ENCODE assay signal across 1 cellular context in the genomic region with DNA sequence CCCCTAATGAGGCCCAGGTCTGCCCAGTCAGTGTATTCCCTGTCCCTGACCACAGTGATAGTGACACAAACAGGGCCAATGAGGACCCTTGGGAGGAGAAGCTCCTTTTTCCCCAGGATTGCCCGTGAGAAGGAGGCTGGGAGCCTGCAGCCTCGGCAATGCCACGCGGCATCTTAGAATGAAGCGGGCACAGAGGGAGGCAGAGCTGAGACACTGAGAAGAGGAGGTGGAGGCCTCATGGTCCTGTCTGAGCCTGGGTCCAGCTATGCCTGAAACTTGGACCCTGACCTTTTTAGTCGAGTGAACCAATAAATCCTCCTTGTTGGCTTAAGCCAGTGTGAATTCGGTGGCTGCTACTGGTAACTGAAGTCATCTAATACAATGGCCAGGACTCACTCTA.
TF ChIP-seq lines count a peak whose summit lies in the region.

No MANE protein-coding gene starts in this region.

TF ChIP-seq in HepG2, 621 proteins besides CTCF, POLR2A, EP300 and RAD21 (continued from another document):
- TF ChIP-seq, protein P1, sequence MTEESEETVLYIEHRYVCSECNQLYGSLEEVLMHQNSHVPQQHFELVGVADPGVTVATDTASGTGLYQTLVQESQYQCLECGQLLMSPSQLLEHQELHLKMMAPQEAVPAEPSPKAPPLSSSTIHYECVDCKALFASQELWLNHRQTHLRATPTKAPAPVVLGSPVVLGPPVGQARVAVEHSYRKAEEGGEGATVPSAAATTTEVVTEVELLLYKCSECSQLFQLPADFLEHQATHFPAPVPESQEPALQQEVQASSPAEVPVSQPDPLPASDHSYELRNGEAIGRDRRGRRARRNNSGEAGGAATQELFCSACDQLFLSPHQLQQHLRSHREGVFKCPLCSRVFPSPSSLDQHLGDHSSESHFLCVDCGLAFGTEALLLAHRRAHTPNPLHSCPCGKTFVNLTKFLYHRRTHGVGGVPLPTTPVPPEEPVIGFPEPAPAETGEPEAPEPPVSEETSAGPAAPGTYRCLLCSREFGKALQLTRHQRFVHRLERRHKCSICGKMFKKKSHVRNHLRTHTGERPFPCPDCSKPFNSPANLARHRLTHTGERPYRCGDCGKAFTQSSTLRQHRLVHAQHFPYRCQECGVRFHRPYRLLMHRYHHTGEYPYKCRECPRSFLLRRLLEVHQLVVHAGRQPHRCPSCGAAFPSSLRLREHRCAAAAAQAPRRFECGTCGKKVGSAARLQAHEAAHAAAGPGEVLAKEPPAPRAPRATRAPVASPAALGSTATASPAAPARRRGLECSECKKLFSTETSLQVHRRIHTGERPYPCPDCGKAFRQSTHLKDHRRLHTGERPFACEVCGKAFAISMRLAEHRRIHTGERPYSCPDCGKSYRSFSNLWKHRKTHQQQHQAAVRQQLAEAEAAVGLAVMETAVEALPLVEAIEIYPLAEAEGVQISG (CRISPR knock-in tag; IDR thresholded peaks at IDR 0.05): 0 out of 2 replicates have a peak, but pooled peaks have one; percentile 14
- TF ChIP-seq ERF (CRISPR knock-in tag; IDR thresholded peaks at IDR 0.05): no peak
- no peak for TF ChIP-seq YY1 (IDR thresholded peaks at IDR 0.05; ENCODE audit: insufficient read depth, insufficient replicate concordance, low read depth, low read length)
- TF ChIP-seq RARA (CRISPR knock-in tag; IDR thresholded peaks at IDR 0.05): peak; percentile 49; the same call in 1 of the 2 replicates
- TF ChIP-seq EED (CRISPR knock-in tag; IDR thresholded peaks at IDR 0.05): no peak
- TF ChIP-seq, protein P2, sequence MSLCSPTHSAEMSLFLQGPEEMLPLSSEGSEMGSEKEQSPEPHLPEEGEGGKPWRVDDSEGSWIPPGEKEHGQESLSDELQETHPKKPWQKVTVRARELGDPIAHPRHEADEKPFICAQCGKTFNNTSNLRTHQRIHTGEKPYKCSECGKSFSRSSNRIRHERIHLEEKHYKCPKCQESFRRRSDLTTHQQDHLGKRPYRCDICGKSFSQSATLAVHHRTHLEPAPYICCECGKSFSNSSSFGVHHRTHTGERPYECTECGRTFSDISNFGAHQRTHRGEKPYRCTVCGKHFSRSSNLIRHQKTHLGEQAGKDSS (CRISPR knock-in tag; IDR thresholded peaks at IDR 0.05; ENCODE audit: borderline replicate concordance, low read depth): no peak
- TF ChIP-seq RCOR2 (CRISPR knock-in tag; IDR thresholded peaks at IDR 0.05): peak; percentile 52; the same call in 1 of the 2 replicates
- no peak for TF ChIP-seq ZNF549 (CRISPR knock-in tag; IDR thresholded peaks at IDR 0.05)
- TF ChIP-seq, protein P3, sequence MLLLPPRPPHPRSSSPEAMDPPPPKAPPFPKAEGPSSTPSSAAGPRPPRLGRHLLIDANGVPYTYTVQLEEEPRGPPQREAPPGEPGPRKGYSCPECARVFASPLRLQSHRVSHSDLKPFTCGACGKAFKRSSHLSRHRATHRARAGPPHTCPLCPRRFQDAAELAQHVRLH (CRISPR knock-in tag; IDR thresholded peaks at IDR 0.05; ENCODE audit: borderline replicate concordance, low read depth): no peak
- TF ChIP-seq, protein P4, sequence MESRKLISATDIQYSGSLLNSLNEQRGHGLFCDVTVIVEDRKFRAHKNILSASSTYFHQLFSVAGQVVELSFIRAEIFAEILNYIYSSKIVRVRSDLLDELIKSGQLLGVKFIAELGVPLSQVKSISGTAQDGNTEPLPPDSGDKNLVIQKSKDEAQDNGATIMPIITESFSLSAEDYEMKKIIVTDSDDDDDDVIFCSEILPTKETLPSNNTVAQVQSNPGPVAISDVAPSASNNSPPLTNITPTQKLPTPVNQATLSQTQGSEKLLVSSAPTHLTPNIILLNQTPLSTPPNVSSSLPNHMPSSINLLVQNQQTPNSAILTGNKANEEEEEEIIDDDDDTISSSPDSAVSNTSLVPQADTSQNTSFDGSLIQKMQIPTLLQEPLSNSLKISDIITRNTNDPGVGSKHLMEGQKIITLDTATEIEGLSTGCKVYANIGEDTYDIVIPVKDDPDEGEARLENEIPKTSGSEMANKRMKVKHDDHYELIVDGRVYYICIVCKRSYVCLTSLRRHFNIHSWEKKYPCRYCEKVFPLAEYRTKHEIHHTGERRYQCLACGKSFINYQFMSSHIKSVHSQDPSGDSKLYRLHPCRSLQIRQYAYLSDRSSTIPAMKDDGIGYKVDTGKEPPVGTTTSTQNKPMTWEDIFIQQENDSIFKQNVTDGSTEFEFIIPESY (CRISPR knock-in tag; IDR thresholded peaks at IDR 0.05): 0 out of 2 replicates have a peak, but pooled peaks have one; percentile 17
- TF ChIP-seq ZNF343 (CRISPR knock-in tag; IDR thresholded peaks at IDR 0.05): no peak
- no peak for TF ChIP-seq ZSCAN22 (CRISPR knock-in tag; IDR thresholded peaks at IDR 0.05)
- TF ChIP-seq ZNF768 (CRISPR knock-in tag; IDR thresholded peaks at IDR 0.05): no peak
- TF ChIP-seq, protein P5, sequence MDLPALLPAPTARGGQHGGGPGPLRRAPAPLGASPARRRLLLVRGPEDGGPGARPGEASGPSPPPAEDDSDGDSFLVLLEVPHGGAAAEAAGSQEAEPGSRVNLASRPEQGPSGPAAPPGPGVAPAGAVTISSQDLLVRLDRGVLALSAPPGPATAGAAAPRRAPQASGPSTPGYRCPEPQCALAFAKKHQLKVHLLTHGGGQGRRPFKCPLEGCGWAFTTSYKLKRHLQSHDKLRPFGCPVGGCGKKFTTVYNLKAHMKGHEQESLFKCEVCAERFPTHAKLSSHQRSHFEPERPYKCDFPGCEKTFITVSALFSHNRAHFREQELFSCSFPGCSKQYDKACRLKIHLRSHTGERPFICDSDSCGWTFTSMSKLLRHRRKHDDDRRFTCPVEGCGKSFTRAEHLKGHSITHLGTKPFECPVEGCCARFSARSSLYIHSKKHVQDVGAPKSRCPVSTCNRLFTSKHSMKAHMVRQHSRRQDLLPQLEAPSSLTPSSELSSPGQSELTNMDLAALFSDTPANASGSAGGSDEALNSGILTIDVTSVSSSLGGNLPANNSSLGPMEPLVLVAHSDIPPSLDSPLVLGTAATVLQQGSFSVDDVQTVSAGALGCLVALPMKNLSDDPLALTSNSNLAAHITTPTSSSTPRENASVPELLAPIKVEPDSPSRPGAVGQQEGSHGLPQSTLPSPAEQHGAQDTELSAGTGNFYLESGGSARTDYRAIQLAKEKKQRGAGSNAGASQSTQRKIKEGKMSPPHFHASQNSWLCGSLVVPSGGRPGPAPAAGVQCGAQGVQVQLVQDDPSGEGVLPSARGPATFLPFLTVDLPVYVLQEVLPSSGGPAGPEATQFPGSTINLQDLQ (CRISPR knock-in tag; IDR thresholded peaks at IDR 0.05): no peak
- TF ChIP-seq ZNF20 (CRISPR knock-in tag; IDR thresholded peaks at IDR 0.05): no peak
- 0 out of 2 replicates have a peak, but pooled peaks have one; percentile 25 for TF ChIP-seq ZNF605 (CRISPR knock-in tag; IDR thresholded peaks at IDR 0.05)
- no peak for TF ChIP-seq KMT2B (CRISPR knock-in tag; IDR thresholded peaks at IDR 0.05)
- no peak for TF ChIP-seq ZSCAN30 (CRISPR knock-in tag; IDR thresholded peaks at IDR 0.05)
- peak; percentile 44; the same call in 1 of the 2 replicates for TF ChIP-seq NR2C2 (CRISPR knock-in tag; IDR thresholded peaks at IDR 0.05; ENCODE audit: borderline replicate concordance)
- no peak for TF ChIP-seq ZNF12 (CRISPR knock-in tag; IDR thresholded peaks at IDR 0.05)
- no peak for TF ChIP-seq ZFP41 (CRISPR knock-in tag; IDR thresholded peaks at IDR 0.05; ENCODE audit: borderline replicate concordance)
- no peak for TF ChIP-seq ZKSCAN1 (IDR thresholded peaks at IDR 0.05; ENCODE audit: low read length)
- TF ChIP-seq NCOR1 (IDR thresholded peaks at IDR 0.05; ENCODE audit: borderline replicate concordance, low read length): peak; percentile 35; the same call in 1 of the 2 replicates
- TF ChIP-seq NKX3-1 (CRISPR knock-in tag; IDR thresholded peaks at IDR 0.05): no peak
- no peak for TF ChIP-seq RNF2 (conservative IDR thresholded peaks at IDR 0.05; ENCODE audit: low read depth)
- TF ChIP-seq ATRX (CRISPR knock-in tag; IDR thresholded peaks at IDR 0.05; ENCODE audit: borderline replicate concordance): no peak
- TF ChIP-seq FOXJ3 (CRISPR knock-in tag; IDR thresholded peaks at IDR 0.05; ENCODE audit: borderline replicate concordance): no peak
- TF ChIP-seq NCOA1 (CRISPR knock-in tag; IDR thresholded peaks at IDR 0.05): no peak
- TF ChIP-seq CBFB (CRISPR knock-in tag; IDR thresholded peaks at IDR 0.05): no peak
- TF ChIP-seq ESRRA (CRISPR knock-in tag; IDR thresholded peaks at IDR 0.05; ENCODE audit: low read depth): no peak
- peak; percentile 44; the same call in 1 of the 2 replicates for TF ChIP-seq NR2F6 (IDR thresholded peaks at IDR 0.05)
- TF ChIP-seq NR2F6 (CRISPR knock-in tag; IDR thresholded peaks at IDR 0.05): no peak
- no peak for TF ChIP-seq FIP1L1 (IDR thresholded peaks at IDR 0.05; ENCODE audit: borderline replicate concordance, insufficient read depth, low read depth, low read length)
- TF ChIP-seq FOXK1 (CRISPR knock-in tag; IDR thresholded peaks at IDR 0.05; ENCODE audit: borderline replicate concordance, low read depth): no peak
- TF ChIP-seq HDAC2 (CRISPR knock-in tag; IDR thresholded peaks at IDR 0.05): peak; percentile 52; the same call in 1 of the 2 replicates
- no peak for TF ChIP-seq NFYC (CRISPR knock-in tag; IDR thresholded peaks at IDR 0.05)
- no peak for TF ChIP-seq MTF2 (CRISPR knock-in tag; IDR thresholded peaks at IDR 0.05; ENCODE audit: borderline replicate concordance)
- TF ChIP-seq ZNF232 (CRISPR knock-in tag; IDR thresholded peaks at IDR 0.05; ENCODE audit: borderline replicate concordance): no peak
- TF ChIP-seq, protein P6, sequence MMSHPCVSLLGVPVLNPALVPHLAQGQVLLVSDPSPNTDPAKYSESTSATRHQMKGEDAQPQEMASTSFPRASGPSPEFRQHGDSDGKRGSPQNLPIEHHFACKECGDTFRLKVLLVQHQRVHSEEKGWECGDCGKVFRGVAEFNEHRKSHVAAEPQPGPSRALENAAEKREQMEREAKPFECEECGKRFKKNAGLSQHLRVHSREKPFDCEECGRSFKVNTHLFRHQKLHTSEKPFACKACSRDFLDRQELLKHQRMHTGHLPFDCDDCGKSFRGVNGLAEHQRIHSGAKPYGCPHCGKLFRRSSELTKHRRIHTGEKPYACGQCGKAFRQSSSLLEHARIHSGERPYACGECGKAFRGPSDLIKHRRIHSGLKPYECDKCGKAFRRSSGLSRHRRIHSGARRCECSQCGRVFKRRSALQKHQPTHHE (CRISPR knock-in tag; IDR thresholded peaks at IDR 0.05; ENCODE audit: borderline replicate concordance): no peak
- TF ChIP-seq PHF20 (CRISPR knock-in tag; IDR thresholded peaks at IDR 0.05): no peak
- TF ChIP-seq ZNF644 (CRISPR knock-in tag; IDR thresholded peaks at IDR 0.05; ENCODE audit: low read depth): peak; percentile 48; the same call in 1 of the 2 replicates
- no peak for TF ChIP-seq ZNF780A (CRISPR knock-in tag; IDR thresholded peaks at IDR 0.05)
- TF ChIP-seq ASH2L (IDR thresholded peaks at IDR 0.05; ENCODE audit: insufficient read length, low read depth, low read length): no peak
- no peak for TF ChIP-seq SMYD3 (CRISPR knock-in tag; IDR thresholded peaks at IDR 0.05)
- TF ChIP-seq SMAD1 (CRISPR knock-in tag; IDR thresholded peaks at IDR 0.05; ENCODE audit: borderline replicate concordance, low read depth): no peak
